ENCODE assay signal across 1 cellular context in the genomic region with DNA sequence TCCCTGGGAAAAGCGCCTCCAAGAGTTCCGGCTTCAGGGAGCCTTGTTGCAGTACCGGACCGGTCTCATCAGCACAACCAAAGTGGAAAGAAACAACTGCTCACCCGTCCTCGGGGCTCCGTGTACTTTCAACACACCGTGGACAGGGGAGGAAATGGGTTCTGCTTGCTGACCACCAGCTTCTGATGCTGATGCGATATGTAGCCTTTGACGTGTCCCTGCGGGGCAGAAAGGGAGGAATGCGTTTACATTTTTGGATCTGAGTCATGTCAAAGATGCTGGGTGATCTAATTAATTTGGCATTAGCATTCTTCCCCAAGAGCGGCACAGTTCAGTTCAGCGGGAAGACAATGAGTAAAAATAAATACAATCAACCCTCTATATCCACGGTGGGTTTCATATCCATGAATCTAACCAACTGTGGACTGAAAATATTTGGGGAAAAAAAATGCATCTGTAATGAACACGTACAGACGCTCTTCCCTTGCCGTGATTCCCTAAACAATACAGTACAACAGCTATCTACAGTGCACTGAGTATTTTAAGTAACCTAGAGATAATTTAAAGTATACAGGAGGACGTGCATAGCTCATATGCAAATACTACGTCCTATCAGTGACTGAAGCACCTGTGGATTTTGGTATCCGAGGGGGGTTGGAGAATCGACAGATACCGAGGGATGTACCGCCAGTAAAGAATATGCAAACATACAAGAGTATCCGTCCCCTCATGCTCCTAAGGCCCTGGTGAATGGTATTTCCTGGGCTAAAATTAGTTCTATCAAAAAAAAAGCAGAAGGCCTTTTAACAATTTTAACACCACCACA.
TF ChIP-seq lines count a peak whose summit lies in the region.

No MANE protein-coding gene starts in this region.

TF ChIP-seq in SK-N-SH, 30 proteins besides CTCF, POLR2A, EP300 and RAD21 (continued from another document):
- TF ChIP-seq, protein P1, sequence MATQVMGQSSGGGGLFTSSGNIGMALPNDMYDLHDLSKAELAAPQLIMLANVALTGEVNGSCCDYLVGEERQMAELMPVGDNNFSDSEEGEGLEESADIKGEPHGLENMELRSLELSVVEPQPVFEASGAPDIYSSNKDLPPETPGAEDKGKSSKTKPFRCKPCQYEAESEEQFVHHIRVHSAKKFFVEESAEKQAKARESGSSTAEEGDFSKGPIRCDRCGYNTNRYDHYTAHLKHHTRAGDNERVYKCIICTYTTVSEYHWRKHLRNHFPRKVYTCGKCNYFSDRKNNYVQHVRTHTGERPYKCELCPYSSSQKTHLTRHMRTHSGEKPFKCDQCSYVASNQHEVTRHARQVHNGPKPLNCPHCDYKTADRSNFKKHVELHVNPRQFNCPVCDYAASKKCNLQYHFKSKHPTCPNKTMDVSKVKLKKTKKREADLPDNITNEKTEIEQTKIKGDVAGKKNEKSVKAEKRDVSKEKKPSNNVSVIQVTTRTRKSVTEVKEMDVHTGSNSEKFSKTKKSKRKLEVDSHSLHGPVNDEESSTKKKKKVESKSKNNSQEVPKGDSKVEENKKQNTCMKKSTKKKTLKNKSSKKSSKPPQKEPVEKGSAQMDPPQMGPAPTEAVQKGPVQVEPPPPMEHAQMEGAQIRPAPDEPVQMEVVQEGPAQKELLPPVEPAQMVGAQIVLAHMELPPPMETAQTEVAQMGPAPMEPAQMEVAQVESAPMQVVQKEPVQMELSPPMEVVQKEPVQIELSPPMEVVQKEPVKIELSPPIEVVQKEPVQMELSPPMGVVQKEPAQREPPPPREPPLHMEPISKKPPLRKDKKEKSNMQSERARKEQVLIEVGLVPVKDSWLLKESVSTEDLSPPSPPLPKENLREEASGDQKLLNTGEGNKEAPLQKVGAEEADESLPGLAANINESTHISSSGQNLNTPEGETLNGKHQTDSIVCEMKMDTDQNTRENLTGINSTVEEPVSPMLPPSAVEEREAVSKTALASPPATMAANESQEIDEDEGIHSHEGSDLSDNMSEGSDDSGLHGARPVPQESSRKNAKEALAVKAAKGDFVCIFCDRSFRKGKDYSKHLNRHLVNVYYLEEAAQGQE (IDR thresholded peaks at IDR 0.05; ENCODE audit: low read depth, low read length), result no peak
- TF ChIP-seq GATA2 (CRISPR knock-in tag; IDR thresholded peaks at IDR 0.05) (no peak), CHD2 (IDR thresholded peaks at IDR 0.05; ENCODE audit: low read length, partially characterized antibody) (peak; percentile 41), ELF1 (IDR thresholded peaks at IDR 0.05) (no peak), TCF12 (IDR thresholded peaks at IDR 0.05) (peak; percentile 65), FOXM1 (IDR thresholded peaks at IDR 0.05; ENCODE audit: low read depth) (no peak), TEAD4 (IDR thresholded peaks at IDR 0.05; ENCODE audit: borderline replicate concordance, insufficient read depth) (peak; percentile 91), FOSL2 (IDR thresholded peaks at IDR 0.05; ENCODE audit: borderline replicate concordance, low read depth) (peak; percentile 95), NFIC (IDR thresholded peaks at IDR 0.05; ENCODE audit: borderline replicate concordance) (0 out of 2 replicates have a peak, but pooled peaks have one; percentile 33), SIN3A (IDR thresholded peaks at IDR 0.05; ENCODE audit: borderline replicate concordance, low read depth, low read length) (peak; percentile 79; the same call in 1 of the 2 replicates), MEF2A (IDR thresholded peaks at IDR 0.05; ENCODE audit: borderline replicate concordance, low read depth) (no peak), TAF1 (IDR thresholded peaks at IDR 0.05; ENCODE audit: borderline replicate concordance, low read depth, low read length) (no peak), RXRA (IDR thresholded peaks at IDR 0.05; ENCODE audit: borderline replicate concordance, low read depth) (peak; percentile 60; the same call in 1 of the 2 replicates), JUND (IDR thresholded peaks at IDR 0.05) (peak; percentile 90), POLR2AphosphoS5 (IDR thresholded peaks at IDR 0.05; ENCODE audit: low read depth, low read length) (peak; percentile 31; the same call in 1 of the 2 replicates)
- TF ChIP-seq, protein P2, sequence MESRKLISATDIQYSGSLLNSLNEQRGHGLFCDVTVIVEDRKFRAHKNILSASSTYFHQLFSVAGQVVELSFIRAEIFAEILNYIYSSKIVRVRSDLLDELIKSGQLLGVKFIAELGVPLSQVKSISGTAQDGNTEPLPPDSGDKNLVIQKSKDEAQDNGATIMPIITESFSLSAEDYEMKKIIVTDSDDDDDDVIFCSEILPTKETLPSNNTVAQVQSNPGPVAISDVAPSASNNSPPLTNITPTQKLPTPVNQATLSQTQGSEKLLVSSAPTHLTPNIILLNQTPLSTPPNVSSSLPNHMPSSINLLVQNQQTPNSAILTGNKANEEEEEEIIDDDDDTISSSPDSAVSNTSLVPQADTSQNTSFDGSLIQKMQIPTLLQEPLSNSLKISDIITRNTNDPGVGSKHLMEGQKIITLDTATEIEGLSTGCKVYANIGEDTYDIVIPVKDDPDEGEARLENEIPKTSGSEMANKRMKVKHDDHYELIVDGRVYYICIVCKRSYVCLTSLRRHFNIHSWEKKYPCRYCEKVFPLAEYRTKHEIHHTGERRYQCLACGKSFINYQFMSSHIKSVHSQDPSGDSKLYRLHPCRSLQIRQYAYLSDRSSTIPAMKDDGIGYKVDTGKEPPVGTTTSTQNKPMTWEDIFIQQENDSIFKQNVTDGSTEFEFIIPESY (IDR thresholded peaks at IDR 0.05; ENCODE audit: borderline replicate concordance, low read depth), result 0 out of 2 replicates have a peak, but pooled peaks have one; percentile 25
- TF ChIP-seq, protein P3, sequence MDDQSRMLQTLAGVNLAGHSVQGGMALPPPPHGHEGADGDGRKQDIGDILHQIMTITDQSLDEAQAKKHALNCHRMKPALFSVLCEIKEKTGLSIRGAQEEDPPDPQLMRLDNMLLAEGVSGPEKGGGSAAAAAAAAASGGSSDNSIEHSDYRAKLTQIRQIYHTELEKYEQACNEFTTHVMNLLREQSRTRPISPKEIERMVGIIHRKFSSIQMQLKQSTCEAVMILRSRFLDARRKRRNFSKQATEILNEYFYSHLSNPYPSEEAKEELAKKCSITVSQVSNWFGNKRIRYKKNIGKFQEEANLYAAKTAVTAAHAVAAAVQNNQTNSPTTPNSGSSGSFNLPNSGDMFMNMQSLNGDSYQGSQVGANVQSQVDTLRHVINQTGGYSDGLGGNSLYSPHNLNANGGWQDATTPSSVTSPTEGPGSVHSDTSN (IDR thresholded peaks at IDR 0.05), result peak; percentile 74
- TF ChIP-seq, protein P4, sequence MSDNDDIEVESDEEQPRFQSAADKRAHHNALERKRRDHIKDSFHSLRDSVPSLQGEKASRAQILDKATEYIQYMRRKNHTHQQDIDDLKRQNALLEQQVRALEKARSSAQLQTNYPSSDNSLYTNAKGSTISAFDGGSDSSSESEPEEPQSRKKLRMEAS (IDR thresholded peaks at IDR 0.05; ENCODE audit: low read depth), result 0 out of 2 replicates have a peak, but pooled peaks have one; percentile 38
